In genomic region chr9:22073349-22073748, GRCh38 we compare ENCODE assay signal across 32 cellular contexts.
A peak's percentile ranks its signal among the peaks of the same experiment; 100 is the strongest.
DNase-seq lines count a peak whose midpoint lies in the region; ATAC-seq and TF ChIP-seq lines count a peak whose summit lies in the region.
"Had no signal": no experiment of that assay in that cellular context is flagged by ENCODE, and none has a peak within 500 bp of the region (broad histone marks: within the 10 kb centered on the region; RNA-seq: fewer than 3 reads in every experiment).

No MANE protein-coding gene starts in this region.

- H3K27ac ChIP-seq in mesenchymal stem cell (ENCODE audit: low read length, poor library complexity, severe bottlenecking) (no peak overlapping the region), brain microvascular endothelial cell (no peak overlapping the region)
- H3K27ac ChIP-seq: esophagus muscularis mucosa, HL-60, left lung, neural progenitor cell, pancreas, SJSA1, skin epidermis, thoracic aorta had no signal

- no peak overlapping the region for H2BK120ac ChIP-seq in mesenchymal stem cell (ENCODE audit: low read depth, low read length)

- no peaks in the 10 kb centered on the region for H3K4me1 ChIP-seq in mesenchymal stem cell (ENCODE audit: control insufficient read depth, insufficient read depth, low read depth, low read length)
- H3K4me1 ChIP-seq: BE2C, esophagus muscularis mucosa, left lung, neural progenitor cell, pancreas had no signal

- peak overlapping the region; percentile 63 for H3K27ac Mint-ChIP-seq in activated CD8-positive, alpha-beta T cell treated with anti-CD3 and anti-CD28 coated beads, Interleukin-2, amount 10 ng/mL, durations not matched to agents 7 days and 5 days
- H3K27ac Mint-ChIP-seq: brain, neural progenitor cell had no signal

- CTCF ChIA-PET in activated CD8-positive, alpha-beta T cell treated with anti-CD3 and anti-CD28 coated beads, Interleukin-2, amount 10 ng/mL, durations not matched to agents 7 days and 5 days (lab: Charles Lee) = interaction anchor here (2.7 to 3.7 kb wide), 2 partner anchors 20 to 46 kb away, joined by 10 to 14 read pairs; no protein-coding TSS in a partner anchor

- H3K9ac ChIP-seq in mesenchymal stem cell (ENCODE audit: low read length) = no peak overlapping the region
- H3K9ac ChIP-seq: neural progenitor cell had no signal

- no peak overlapping the region for H4K8ac ChIP-seq in mesenchymal stem cell (ENCODE audit: low read length)

- no peaks in the 10 kb centered on the region for H3K9me3 ChIP-seq in mesenchymal stem cell (ENCODE audit: control insufficient read depth, low read length)
- H3K9me3 ChIP-seq: BE2C, esophagus muscularis mucosa, left lung, pancreas, SJSA1, thoracic aorta had no signal

- DNase-seq in activated T-cell treated with anti-CD3 and anti-CD28 coated beads, Interleukin-2, amount 50 U/mL, for 4 hours = no peak
- DNase-seq in activated T-cell treated with anti-CD3 and anti-CD28 coated beads, Interleukin-2, amount 50 U/mL, for 48 hours = no peak
- DNase-seq in activated CD8-positive, alpha-beta T cell treated with anti-CD3 and anti-CD28 coated beads, Interleukin-2, amount 10 ng/mL, durations not matched to agents 7 days and 5 days = peak; percentile 64
- DNase-seq in stimulated activated naive CD8-positive, alpha-beta T cell treated with anti-CD3 and anti-CD28 coated beads, Interleukin-15, Interleukin-2, amounts not matched to agents 100 U/mL and 50 U/mL, for 24 hours = no peak
- DNase-seq in mesenchymal stem cell = no peak
- no peak for DNase-seq in brain microvascular endothelial cell
- DNase-seq: activated CD4-positive, alpha-beta T cell treated with anti-CD3 and anti-CD28 coated beads for 1 hour; activated CD8-positive, alpha-beta memory T cell treated with anti-CD3 and anti-CD28 coated beads, Interleukin-2, amount 50 U/mL, for 4 hours; activated effector memory CD4-positive, alpha-beta T cell treated with Interleukin-2 at 50 U/mL for 16 hours; amniotic stem cell; BE2C; cerebellar nuclear complex; foreskin fibroblast; KG1; left lung; mesendoderm; MM.1S; NCI-H1105 treated with DMSO at 0.1 percent for 48 hours; NCI-H1930; NCI-H510A treated with DMSO at 0.1 percent for 48 hours; pancreas; retina; RPMI8226; stimulated activated naive CD4-positive, alpha-beta T cell treated with Interleukin-2 at 50 U/mL for 16 hours had no signal

- H2BK15ac ChIP-seq in mesenchymal stem cell (ENCODE audit: low read depth, poor library complexity, severe bottlenecking) = no peak overlapping the region

- no peak overlapping the region for H3K4me3 Mint-ChIP-seq in activated T-cell treated with anti-CD3 and anti-CD28 coated beads, Interleukin-2, amount 50 U/mL, for 4 hours
- H3K4me3 Mint-ChIP-seq in activated CD8-positive, alpha-beta T cell treated with anti-CD3 and anti-CD28 coated beads, Interleukin-2, amount 10 ng/mL, durations not matched to agents 7 days and 5 days = no peak overlapping the region
- H3K4me3 Mint-ChIP-seq: brain, neural progenitor cell had no signal

- H2BK5ac ChIP-seq in mesenchymal stem cell (ENCODE audit: low read depth, low read length, poor library complexity, severe bottlenecking) = no peak overlapping the region

- TF ChIP-seq CTCF in brain microvascular endothelial cell (IDR thresholded peaks at IDR 0.05; ENCODE audit: low read depth, low read length, missing control alignments) = no peak

- H3K36me3 Mint-ChIP-seq in activated T-cell treated with anti-CD3 and anti-CD28 coated beads, Interleukin-2, amount 50 U/mL, for 4 hours (ENCODE audit: insufficient read depth) = no peaks in the 10 kb centered on the region
- H3K36me3 Mint-ChIP-seq in activated CD8-positive, alpha-beta T cell treated with anti-CD3 and anti-CD28 coated beads, Interleukin-2, amount 10 ng/mL, durations not matched to agents 7 days and 5 days (ENCODE audit: low read depth) = peaks cover 63% of the 10 kb centered on the region
- H3K36me3 Mint-ChIP-seq: brain, neural progenitor cell had no signal

- no peaks in the 10 kb centered on the region for H3K27me3 Mint-ChIP-seq in activated T-cell treated with anti-CD3 and anti-CD28 coated beads, Interleukin-2, amount 50 U/mL, for 4 hours (ENCODE audit: low read depth)
- H3K27me3 Mint-ChIP-seq in activated CD8-positive, alpha-beta T cell treated with anti-CD3 and anti-CD28 coated beads, Interleukin-2, amount 10 ng/mL, durations not matched to agents 7 days and 5 days (ENCODE audit: low read depth) = no peaks in the 10 kb centered on the region

- WGBS in mesenchymal stem cell = no CpG with 5 or more reads among the region's 1 CpG

- no peak overlapping the region for H3K18ac ChIP-seq in mesenchymal stem cell (ENCODE audit: low read depth in 1 of 2, low read length in 2 of 2)

- peaks cover 40% of the 10 kb centered on the region for H3K4me1 Mint-ChIP-seq in activated T-cell treated with anti-CD3 and anti-CD28 coated beads, Interleukin-2, amount 50 U/mL, for 4 hours (ENCODE audit: low read depth)
- H3K4me1 Mint-ChIP-seq in activated CD8-positive, alpha-beta T cell treated with anti-CD3 and anti-CD28 coated beads, Interleukin-2, amount 10 ng/mL, durations not matched to agents 7 days and 5 days (ENCODE audit: low read depth) = peaks cover 73% of the 10 kb centered on the region
- H3K4me1 Mint-ChIP-seq: brain, neural progenitor cell had no signal

- no peaks in the 10 kb centered on the region for H3K27me3 ChIP-seq in mesenchymal stem cell (ENCODE audit: control insufficient read depth in 1 of 2, insufficient read depth in 1 of 2, low read length in 2 of 2)
- no peaks in the 10 kb centered on the region for H3K27me3 ChIP-seq in brain microvascular endothelial cell (replicated peaks)
- H3K27me3 ChIP-seq: BE2C, esophagus muscularis mucosa, left lung, neural progenitor cell, pancreas, SJSA1 had no signal

- POLR2A ChIA-PET in activated CD8-positive, alpha-beta T cell treated with anti-CD3 and anti-CD28 coated beads, Interleukin-2, amount 10 ng/mL, durations not matched to agents 7 days and 5 days (lab: Charles Lee) = interaction anchor here (0.7 kb wide), 1 partner anchor 8 kb away, joined by 3 read pairs; no protein-coding TSS in a partner anchor

- no peak overlapping the region for H3K4ac ChIP-seq in mesenchymal stem cell (ENCODE audit: low read depth in 1 of 2, low read length in 2 of 2)

- H3K36me3 ChIP-seq in mesenchymal stem cell (ENCODE audit: control insufficient read depth in 1 of 2, insufficient read depth in 2 of 2, low read depth in 1 of 2, low read length in 2 of 2) = no peaks in the 10 kb centered on the region
- H3K36me3 ChIP-seq in brain microvascular endothelial cell (replicated peaks) = no peaks in the 10 kb centered on the region
- H3K36me3 ChIP-seq: BE2C, esophagus muscularis mucosa, left lung, neural progenitor cell, pancreas, SJSA1, thoracic aorta had no signal

- H3K4me2 ChIP-seq in mesenchymal stem cell (ENCODE audit: low read length, poor library complexity, severe bottlenecking) = no peak overlapping the region
- H3K4me2 ChIP-seq: neural progenitor cell had no signal

- no peak overlapping the region for H3K14ac ChIP-seq in mesenchymal stem cell (ENCODE audit: low read length in 2 of 2)

- peak; percentile 42 to 58 for ATAC-seq in activated T-cell treated with anti-CD3 and anti-CD28 coated beads, Interleukin-2, amount 50 U/mL, for 4 hours
- ATAC-seq in HG02610 (IDR thresholded peaks at IDR 0.05; ENCODE audit: unreplicated experiment) = peak; percentile 67
- ATAC-seq in activated CD8-positive, alpha-beta T cell treated with anti-CD3 and anti-CD28 coated beads, Interleukin-2, amount 10 ng/mL, durations not matched to agents 7 days and 5 days = peak; percentile 89
- ATAC-seq in stimulated activated naive CD8-positive, alpha-beta T cell treated with anti-CD3 and anti-CD28 coated beads, Interleukin-15, Interleukin-2, amounts not matched to agents 100 U/mL and 50 U/mL, for 24 hours = peak; percentile 70
- ATAC-seq: left lung, pancreas had no signal

- no peaks in the 10 kb centered on the region for H3K79me1 ChIP-seq in mesenchymal stem cell (replicated peaks; ENCODE audit: low read length, poor library complexity, severe bottlenecking)

- no peak overlapping the region for H2AK5ac ChIP-seq in mesenchymal stem cell (ENCODE audit: low read length, severe bottlenecking)

- in situ Hi-C loops in brain microvascular endothelial cell (cut with HindIII; ENCODE audit: low pct_ligation_motif_present, low sequenced_read_pairs) = no loop called here

- no peak overlapping the region for H3K23ac ChIP-seq in mesenchymal stem cell (ENCODE audit: low read length in 2 of 2)

- no peak overlapping the region for H2AFZ ChIP-seq in mesenchymal stem cell (ENCODE audit: low read depth, low read length)
- H2AFZ ChIP-seq: neural progenitor cell had no signal

- H2BK12ac ChIP-seq in mesenchymal stem cell (ENCODE audit: low read length in 2 of 2) = no peak overlapping the region

- H4K91ac ChIP-seq in mesenchymal stem cell (ENCODE audit: low read length) = no peak overlapping the region

- H3K4me3 ChIP-seq in mesenchymal stem cell (ENCODE audit: insufficient read depth in 1 of 2, low read depth in 1 of 2, low read length in 2 of 2) (no peak overlapping the region), brain microvascular endothelial cell (ENCODE audit: low read depth, low read length) (no peak overlapping the region)
- H3K4me3 ChIP-seq: esophagus muscularis mucosa, left lung, neural progenitor cell, pancreas, SJSA1, skin epidermis, thoracic aorta had no signal

- H3K9me3 Mint-ChIP-seq in activated T-cell treated with anti-CD3 and anti-CD28 coated beads, Interleukin-2, amount 50 U/mL, for 4 hours = no peaks in the 10 kb centered on the region
- peaks cover 8% of the 10 kb centered on the region for H3K9me3 Mint-ChIP-seq in activated CD8-positive, alpha-beta T cell treated with anti-CD3 and anti-CD28 coated beads, Interleukin-2, amount 10 ng/mL, durations not matched to agents 7 days and 5 days (ENCODE audit: insufficient read depth)
- H3K9me3 Mint-ChIP-seq: brain, neural progenitor cell had no signal
